ENCODE assay signal across 1 cellular context in genomic region chr18:9706081-9706935, GRCh38.
A peak's percentile ranks its signal among the peaks of the same experiment; 100 is the strongest.
TF ChIP-seq lines count a peak whose summit lies in the region.

No MANE protein-coding gene starts in this region.

TF ChIP-seq in HEK293, 187 proteins besides CTCF, POLR2A, EP300 and RAD21 (continued from another document):
- TF ChIP-seq ATF2 (tag by site-specific recombination; IDR thresholded peaks at IDR 0.05; ENCODE audit: low read depth) (peak; percentile 78), ZBTB20 (tag by site-specific recombination; IDR thresholded peaks at IDR 0.05) (0 out of 2 replicates have a peak, but pooled peaks have one; percentile 28), ZBTB11 (tag by site-specific recombination; conservative IDR thresholded peaks at IDR 0.05; ENCODE audit: low read depth) (0 out of 2 replicates have a peak, but pooled peaks have one; percentile 8), INSM2 (tag by site-specific recombination; IDR thresholded peaks at IDR 0.05) (no peak), ZNF138 (tag by site-specific recombination; IDR thresholded peaks at IDR 0.05; ENCODE audit: borderline replicate concordance) (no peak), ZEB2 (tag by site-specific recombination; IDR thresholded peaks at IDR 0.05) (peak; percentile 27; the same call in 1 of the 2 replicates)
